24 cellular contexts compared by ENCODE assay signal in the genomic region with DNA sequence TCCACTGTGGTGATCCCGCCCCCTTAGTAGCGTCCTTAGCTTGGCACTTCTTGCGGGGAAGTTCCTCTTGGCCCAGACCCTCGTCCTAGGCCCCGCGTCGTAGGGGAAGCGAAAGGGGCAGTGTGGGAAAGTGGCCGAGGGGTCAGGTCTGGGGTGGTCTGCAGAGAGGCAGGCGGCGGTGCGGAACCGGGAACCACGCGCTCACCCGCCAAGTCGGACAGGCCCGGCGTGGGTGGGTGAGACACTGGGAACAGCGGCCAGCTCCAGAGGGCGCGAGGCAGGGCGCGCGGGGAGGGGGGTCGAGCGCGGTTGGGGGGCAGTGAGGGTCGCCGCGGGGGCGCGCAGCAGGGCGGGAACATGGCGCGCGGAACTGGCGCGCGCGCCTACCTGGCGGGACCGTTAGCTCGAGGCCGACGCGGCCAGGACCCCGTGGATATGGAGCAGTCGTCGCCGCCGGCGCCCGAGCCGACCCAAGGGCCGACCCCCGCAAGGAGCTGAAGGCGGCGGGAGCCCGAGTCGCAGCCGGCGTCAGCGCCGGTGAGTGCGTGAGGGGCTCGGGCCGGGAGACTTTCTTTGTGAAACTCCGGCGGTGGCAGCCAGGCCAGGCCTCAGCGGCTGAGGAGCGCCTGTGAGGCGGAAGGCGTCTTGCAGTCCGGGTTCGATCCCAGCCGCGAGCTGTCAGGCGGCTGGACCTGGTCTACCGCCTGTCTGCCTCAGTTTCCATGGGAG.
A peak's percentile ranks its signal among the peaks of the same experiment; 100 is the strongest.
DNase-seq lines count a peak whose midpoint lies in the region; ATAC-seq and TF ChIP-seq lines count a peak whose summit lies in the region.
"Had no signal": no experiment of that assay in that cellular context is flagged by ENCODE, and none has a peak within 500 bp of the region (broad histone marks: within the 10 kb centered on the region; RNA-seq: fewer than 3 reads in every experiment).

No MANE protein-coding gene starts in this region.

- no peaks in the 10 kb centered on the region for H3K27me3 ChIP-seq in RWPE2 (ENCODE audit: insufficient read depth, poor library complexity, severe bottlenecking)
- H3K27me3 ChIP-seq: BE2C, BLaER1 had no signal

- no peaks in the 10 kb centered on the region for H3K36me3 ChIP-seq in RWPE2 (ENCODE audit: low read depth)
- H3K36me3 ChIP-seq: BE2C, BLaER1 had no signal

- ATAC-seq in RWPE2 (ENCODE audit: low read depth) (no peak), HG03439 (IDR thresholded peaks at IDR 0.05; ENCODE audit: unreplicated experiment) (no peak)
- ATAC-seq: A549 had no signal

- H3K4me1 ChIP-seq in RWPE2 (ENCODE audit: insufficient read depth, poor library complexity, severe bottlenecking) = no peaks in the 10 kb centered on the region
- H3K4me1 ChIP-seq: A549, BE2C, BLaER1 had no signal

- no peak overlapping the region for H3K4me3 ChIP-seq in RWPE2 (ENCODE audit: severe bottlenecking)
- H3K4me3 ChIP-seq in coronary artery = no peak overlapping the region
- H3K4me3 ChIP-seq: A549, BLaER1 had no signal

- H3K27ac ChIP-seq in RWPE2 (ENCODE audit: poor library complexity, severe bottlenecking) = no peak overlapping the region
- H3K27ac ChIP-seq in coronary artery = no peak overlapping the region
- H3K27ac ChIP-seq: 22Rv1, A549, BLaER1 had no signal

- H3K9me3 ChIP-seq in RWPE2 (ENCODE audit: severe bottlenecking) = no peaks in the 10 kb centered on the region
- H3K9me3 ChIP-seq: A549, BE2C had no signal

- DNase-seq in ELF-1 (ENCODE audit: low read depth, low spot score) (peak; percentile 10), RWPE2 (ENCODE audit: low spot score) (peak; percentile 38), coronary artery (ENCODE audit: low spot score) (peak; percentile 53), mesenteric fat pad (ENCODE audit: low spot score) (peak; percentile 87), SHP77 (lab: John Stamatoyannopoulos, UW) (no peak), AG20443 (ENCODE audit: low spot score) (no peak)
- no peak for DNase-seq in activated CD8-positive, alpha-beta memory T cell treated with anti-CD3 and anti-CD28 coated beads for 24 hours
- DNase-seq: BE2C; C1 segment of cervical spinal cord; CD4-positive, alpha-beta memory T cell; CD4-positive, CD25-positive, alpha-beta regulatory T cell; CD8-positive, alpha-beta memory T cell; COR-L47; DMS 273 treated with DMSO at 0.1 percent for 48 hours; DMS153; DMS53; DMS79; DND-41; EL; GF-D8 had no signal

- TF ChIP-seq CTCF in RWPE2 (IDR thresholded peaks at IDR 0.05; ENCODE audit: poor library complexity, severe bottlenecking) (no peak), coronary artery (IDR thresholded peaks at IDR 0.05) (no peak)

Comparison
In these comparisons a context has a peak if more than half of its experiments do, and no peak if none do; other contexts are left out.
1. DNase-seq: peak in ELF-1 (single experiment), RWPE2 (single experiment), coronary artery (single experiment) and mesenteric fat pad (single experiment); none in activated CD8-positive, alpha-beta memory T cell treated with anti-CD3 and anti-CD28 coated beads for 24 hours (single experiment), SHP77 (0 of 2) and AG20443 (single experiment).